ENCODE assay signal across 15 cellular contexts in genomic region chr17:40607641-40608040, GRCh38. TPM values are rescaled to one million over a fixed set of nuclear protein-coding genes. Genes with fewer than 3 reads are reported as not detected.
DNase-seq lines count a peak whose midpoint lies in the region; ATAC-seq and TF ChIP-seq lines count a peak whose summit lies in the region.
"Had no signal": no experiment of that assay in that cellular context is flagged by ENCODE, and none has a peak within 500 bp of the region (broad histone marks: within the 10 kb centered on the region; RNA-seq: fewer than 3 reads in every experiment).

No MANE protein-coding gene starts in this region.

- POLR2A ChIA-PET in CD8-positive, alpha-beta memory T cell (lab: Charles Lee) = interaction anchor here (0.7 to 1.3 kb wide), 3 partner anchors 8 to 47 kb away, joined by 3 to 6 read pairs (median 4); partner anchors contain the start of gene SMARCE1
- POLR2A ChIA-PET in naive thymus-derived CD8-positive, alpha-beta T cell (lab: Charles Lee) = interaction anchor here (1.0 to 31.1 kb wide), 11 partner anchors 7 to 285 kb away, joined by 3 to 2269 read pairs (median 7); partner anchors contain the start of gene CCR7

- CTCF ChIA-PET in CD8-positive, alpha-beta memory T cell (lab: Charles Lee) = interaction anchor here (1.1 to 1.5 kb wide), 5 partner anchors 12 to 74 kb away, joined by 3 to 8 read pairs (median 3); no protein-coding TSS in a partner anchor
- CTCF ChIA-PET in activated naive CD4-positive, alpha-beta T cell treated with anti-CD3 and anti-CD28 coated beads, Interleukin-2, amount 10 ng/mL, durations not matched to agents 7 days and 5 days (lab: Charles Lee) = interaction anchor here (1.1 to 1.8 kb wide), 4 partner anchors 8 to 46 kb away, joined by 3 to 9 read pairs (median 4); partner anchors contain the start of gene CCR7

- H3K4me3 Mint-ChIP-seq in CD8-positive, alpha-beta memory T cell = peak overlapping the region; percentile 68 to 87 (median 81)
- H3K4me3 Mint-ChIP-seq in T-helper 2 cell treated with Interferon-gamma antibody and Interleukin-4, amounts not matched to agents 5 μg/mL and 100 μg/mL, for 36 hours = peak overlapping the region; percentile 64
- H3K4me3 Mint-ChIP-seq in activated naive CD4-positive, alpha-beta T cell treated with anti-CD3 and anti-CD28 coated beads, Interleukin-2, amount 10 ng/mL, durations not matched to agents 7 days and 5 days = no peak overlapping the region
- peak overlapping the region; percentile 65 to 86 (median 80) for H3K4me3 Mint-ChIP-seq in naive thymus-derived CD8-positive, alpha-beta T cell
- H3K4me3 Mint-ChIP-seq: H9 had no signal

- no peaks in the 10 kb centered on the region for H3K9me3 Mint-ChIP-seq in CD8-positive, alpha-beta memory T cell
- no peaks in the 10 kb centered on the region for H3K9me3 Mint-ChIP-seq in T-helper 2 cell treated with Interferon-gamma antibody and Interleukin-4, amounts not matched to agents 5 μg/mL and 100 μg/mL, for 36 hours
- no peaks in the 10 kb centered on the region for H3K9me3 Mint-ChIP-seq in activated naive CD4-positive, alpha-beta T cell treated with anti-CD3 and anti-CD28 coated beads, Interleukin-2, amount 10 ng/mL, durations not matched to agents 7 days and 5 days
- H3K9me3 Mint-ChIP-seq in naive thymus-derived CD8-positive, alpha-beta T cell = no peaks in the 10 kb centered on the region
- H3K9me3 Mint-ChIP-seq: H9 had no signal

- H3K27ac Mint-ChIP-seq in CD8-positive, alpha-beta memory T cell = peak overlapping the region; percentile 97 to 100 (median 100)
- peak overlapping the region; percentile 92 for H3K27ac Mint-ChIP-seq in T-helper 2 cell treated with Interferon-gamma antibody and Interleukin-4, amounts not matched to agents 5 μg/mL and 100 μg/mL, for 36 hours
- H3K27ac Mint-ChIP-seq in activated naive CD4-positive, alpha-beta T cell treated with anti-CD3 and anti-CD28 coated beads, Interleukin-2, amount 10 ng/mL, durations not matched to agents 7 days and 5 days = peak overlapping the region; percentile 86
- H3K27ac Mint-ChIP-seq in naive thymus-derived CD8-positive, alpha-beta T cell = peak overlapping the region; percentile 95 to 100 (median 100)
- H3K27ac Mint-ChIP-seq: H9 had no signal

- no peaks in the 10 kb centered on the region for H3K36me3 ChIP-seq in CD8-positive, alpha-beta memory T cell (ENCODE audit: insufficient read depth, low read length)
- H3K36me3 ChIP-seq: pancreas, WERI-Rb-1 had no signal

- H3K4me1 ChIP-seq in CD8-positive, alpha-beta memory T cell (ENCODE audit: insufficient read depth, low read length) = peaks cover 99% of the 10 kb centered on the region
- H3K4me1 ChIP-seq: pancreas had no signal

- H3K27me3 Mint-ChIP-seq in CD8-positive, alpha-beta memory T cell = peaks cover 0 to 4% of the 10 kb centered on the region in 2 donors
- H3K27me3 Mint-ChIP-seq in T-helper 2 cell treated with Interferon-gamma antibody and Interleukin-4, amounts not matched to agents 5 μg/mL and 100 μg/mL, for 36 hours (ENCODE audit: low read depth) = no peaks in the 10 kb centered on the region
- H3K27me3 Mint-ChIP-seq in activated naive CD4-positive, alpha-beta T cell treated with anti-CD3 and anti-CD28 coated beads, Interleukin-2, amount 10 ng/mL, durations not matched to agents 7 days and 5 days = no peaks in the 10 kb centered on the region
- no peaks in the 10 kb centered on the region for H3K27me3 Mint-ChIP-seq in naive thymus-derived CD8-positive, alpha-beta T cell

- H3K4me1 Mint-ChIP-seq in CD8-positive, alpha-beta memory T cell = peaks cover 78 to 99% (median 99%) of the 10 kb centered on the region in 3 donors
- peaks cover 80% of the 10 kb centered on the region for H3K4me1 Mint-ChIP-seq in T-helper 2 cell treated with Interferon-gamma antibody and Interleukin-4, amounts not matched to agents 5 μg/mL and 100 μg/mL, for 36 hours (ENCODE audit: low read depth)
- H3K4me1 Mint-ChIP-seq in activated naive CD4-positive, alpha-beta T cell treated with anti-CD3 and anti-CD28 coated beads, Interleukin-2, amount 10 ng/mL, durations not matched to agents 7 days and 5 days = peaks cover 98% of the 10 kb centered on the region
- peaks cover 47 to 98% (median 93%) of the 10 kb centered on the region in 4 donors for H3K4me1 Mint-ChIP-seq in naive thymus-derived CD8-positive, alpha-beta T cell

- H3K36me3 Mint-ChIP-seq in CD8-positive, alpha-beta memory T cell = no peaks in the 10 kb centered on the region
- H3K36me3 Mint-ChIP-seq in T-helper 2 cell treated with Interferon-gamma antibody and Interleukin-4, amounts not matched to agents 5 μg/mL and 100 μg/mL, for 36 hours (ENCODE audit: low read depth) = peaks cover 7% of the 10 kb centered on the region
- peaks cover 12% of the 10 kb centered on the region for H3K36me3 Mint-ChIP-seq in activated naive CD4-positive, alpha-beta T cell treated with anti-CD3 and anti-CD28 coated beads, Interleukin-2, amount 10 ng/mL, durations not matched to agents 7 days and 5 days
- H3K36me3 Mint-ChIP-seq in naive thymus-derived CD8-positive, alpha-beta T cell = no peaks in the 10 kb centered on the region

- peak; percentile 35 to 59 for ATAC-seq in naive thymus-derived CD8-positive, alpha-beta T cell
- ATAC-seq: pancreas had no signal

- TF ChIP-seq CTCF in GM13977 (IDR thresholded peaks at IDR 0.05; ENCODE audit: extremely low read depth, insufficient read depth, missing control alignments) = no peak

- in situ Hi-C loops in GM13977 (cut with MboI; ENCODE audit: low pct_unique_long_range_greater_than_20kb, low sequenced_read_pairs, unreplicated experiment) = no loop called here

- H3K27me3 ChIP-seq in CD8-positive, alpha-beta memory T cell (ENCODE audit: insufficient read depth, low read length, poor library complexity, severe bottlenecking) = no peaks in the 10 kb centered on the region
- H3K27me3 ChIP-seq: pancreas had no signal

- H3K27ac ChIP-seq in CD8-positive, alpha-beta memory T cell (ENCODE audit: low read depth, low read length) = peak overlapping the region; percentile 95
- H3K27ac ChIP-seq: pancreas, WERI-Rb-1 had no signal

- no peaks in the 10 kb centered on the region for H3K9me3 ChIP-seq in CD8-positive, alpha-beta memory T cell (ENCODE audit: low read length)
- H3K9me3 ChIP-seq: pancreas had no signal

- peak overlapping the region; percentile 48 for H3K4me3 ChIP-seq in CD8-positive, alpha-beta memory T cell (ENCODE audit: low read length)
- H3K4me3 ChIP-seq: pancreas had no signal

- DNase-seq in CD8-positive, alpha-beta memory T cell = peak in 4 of 5 donors; percentile 32 to 81 (median 70)
- DNase-seq in T-helper 2 cell treated with Interferon-gamma antibody and Interleukin-4, amounts not matched to agents 5 μg/mL and 100 μg/mL, for 36 hours (ENCODE audit: low spot score) = no peak
- DNase-seq in activated naive CD4-positive, alpha-beta T cell treated with anti-CD3 and anti-CD28 coated beads, Interleukin-2, amount 10 ng/mL, durations not matched to agents 7 days and 5 days = peak; percentile 69
- DNase-seq in naive thymus-derived CD8-positive, alpha-beta T cell = peak in 8 of 10 donors; percentile 54 to 85 (median 76)
- no peak for DNase-seq in GM13977 (ENCODE audit: low spot score)
- no peak for DNase-seq in glomerular visceral epithelial cell (ENCODE audit: extremely low spot score)
- no peak for DNase-seq in nucleus accumbens (lab: John Stamatoyannopoulos, UW)
- DNase-seq in RKO (ENCODE audit: low spot score) = no peak
- DNase-seq: foreskin melanocyte, H9, NCI-H1105, NCI-H226, pancreas, WERI-Rb-1 had no signal

RNA-seq across cellular contexts. Expression of gene SMARCE1, which starts 40.0 kb away (rescaled TPM):
- total RNA-seq in CD8-positive, alpha-beta memory T cell = 100 to 1,000 TPM; 101 to 108 TPM
- 216 TPM for polyA plus RNA-seq in CD8-positive, alpha-beta memory T cell
- total RNA-seq in naive thymus-derived CD8-positive, alpha-beta T cell = 100 to 1,000 TPM in 1 of 2 experiments, 10 to 100 TPM in 1; 97.5 to 108 TPM
- 100 to 1,000 TPM; 195 to 229 (median 220) TPM for polyA plus RNA-seq in naive thymus-derived CD8-positive, alpha-beta T cell

RNA-seq across cellular contexts. Expression of gene CCR7, which starts 42.4 kb away (rescaled TPM):
- total RNA-seq in CD8-positive, alpha-beta memory T cell = 100 to 1,000 TPM; 152 to 154 TPM
- 286 TPM for polyA plus RNA-seq in CD8-positive, alpha-beta memory T cell
- 100 to 1,000 TPM; 571 to 574 TPM for total RNA-seq in naive thymus-derived CD8-positive, alpha-beta T cell
- polyA plus RNA-seq in naive thymus-derived CD8-positive, alpha-beta T cell = 1,000 to 10,000 TPM in 2 of 3 donors, 100 to 1,000 TPM in 1; 897 to 2,008 (median 1,531) TPM

RNA-seq across cellular contexts. Expression of gene KRT222, which starts 57.3 kb away (rescaled TPM):
- total RNA-seq in CD8-positive, alpha-beta memory T cell = not detected
- not detected for polyA plus RNA-seq in CD8-positive, alpha-beta memory T cell
- not detected for total RNA-seq in naive thymus-derived CD8-positive, alpha-beta T cell
- under 1 TPM in 1 of 3 donors, not detected in 2; 0.09 TPM for polyA plus RNA-seq in naive thymus-derived CD8-positive, alpha-beta T cell
- total RNA-seq: cardiac septum had no signal

Comparison
In these comparisons a context has a peak if more than half of its experiments do, and no peak if none do; other contexts are left out.
1. DNase-seq: peak in CD8-positive, alpha-beta memory T cell (4 of 5), activated naive CD4-positive, alpha-beta T cell treated with anti-CD3 and anti-CD28 coated beads, Interleukin-2, amount 10 ng/mL, durations not matched to agents 7 days and 5 days (single experiment) and naive thymus-derived CD8-positive, alpha-beta T cell (8 of 10); none in T-helper 2 cell treated with Interferon-gamma antibody and Interleukin-4, amounts not matched to agents 5 μg/mL and 100 μg/mL, for 36 hours (single experiment), GM13977 (single experiment), glomerular visceral epithelial cell (single experiment), nucleus accumbens (0 of 56) and RKO (single experiment).
2. Peak in every context shown above with its lines, with median percentiles within 50 percentile points of each other: H3K27ac Mint-ChIP-seq.